Comparison of ENCODE assay signal across 8 cellular contexts in the genomic region with DNA sequence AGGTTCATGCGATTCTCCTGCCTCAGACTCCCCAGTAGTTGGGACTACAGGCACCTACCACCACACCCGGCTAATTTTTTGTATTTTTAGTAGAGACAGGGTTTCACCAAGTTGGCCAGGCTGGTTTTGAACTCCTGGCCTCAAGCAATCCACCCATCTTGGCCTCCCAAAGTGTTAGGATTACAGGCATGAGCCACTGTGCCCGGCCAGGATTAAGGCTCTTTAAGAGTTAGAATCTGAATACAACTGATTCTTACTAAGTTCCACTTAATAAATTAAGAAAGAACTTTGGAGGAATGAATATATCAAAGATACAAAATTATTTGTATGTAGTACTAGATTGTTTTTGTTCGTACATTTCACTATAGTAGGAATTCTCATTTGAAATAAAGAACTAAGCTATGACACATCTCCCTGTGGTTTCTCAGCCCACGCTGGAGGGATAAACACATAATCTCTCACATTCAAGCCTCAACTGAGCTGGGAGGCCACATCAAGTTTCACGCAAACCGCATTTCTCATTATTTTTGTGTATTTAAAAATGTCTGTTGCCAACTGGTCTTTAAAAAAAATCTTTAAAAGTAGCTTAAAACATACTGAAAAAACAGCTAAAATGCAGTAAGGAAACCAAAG. TPM values are rescaled to one million over a fixed set of nuclear protein-coding genes. Genes with fewer than 3 reads are reported as not detected.
DNase-seq lines count a peak whose midpoint lies in the region; ATAC-seq and TF ChIP-seq lines count a peak whose summit lies in the region.

No MANE protein-coding gene starts in this region.

- no peak for TF ChIP-seq CTCF in HFF-Myc (IDR thresholded peaks at IDR 0.05; ENCODE audit: low read depth, low read length, missing control alignments)
- TF ChIP-seq CTCF in fibroblast of pulmonary artery (IDR thresholded peaks at IDR 0.05; ENCODE audit: low read length, missing control alignments) = no peak

- peak; percentile 12 for DNase-seq in HFF-Myc (ENCODE audit: extremely low read depth, low read depth)
- DNase-seq in activated CD4-positive, alpha-beta T cell treated with anti-CD3 and anti-CD28 coated beads, Interleukin-2, amount 10 ng/mL, durations not matched to agents 24 days and 14 days = peak; percentile 74
- peak; percentile 68 for DNase-seq in fibroblast of pulmonary artery (ENCODE audit: low read depth)
- peak; percentile 46 for DNase-seq in stimulated activated CD8-positive, alpha-beta memory T cell treated with anti-CD3 and anti-CD28 coated beads, Interleukin-4, amount 100 ng/mL, for 24 hours (ENCODE audit: low read depth)
- no peak for DNase-seq in ureter (ENCODE audit: low spot score)
- no peak for DNase-seq in NCI-H1436 (lab: John Stamatoyannopoulos, UW)
- DNase-seq in SKM-1 treated with dmso at 0.1 percent for 144 hours (lab: John Stamatoyannopoulos, UW; ENCODE audit: unreplicated experiment) = no peak

- no peak for ATAC-seq in GM19452 (IDR thresholded peaks at IDR 0.05; ENCODE audit: unreplicated experiment)

- peak overlapping the region; percentile 42 for H3K4me3 Mint-ChIP-seq in activated CD4-positive, alpha-beta T cell treated with anti-CD3 and anti-CD28 coated beads, Interleukin-2, amount 10 ng/mL, durations not matched to agents 24 days and 14 days

- H3K36me3 Mint-ChIP-seq in activated CD4-positive, alpha-beta T cell treated with anti-CD3 and anti-CD28 coated beads, Interleukin-2, amount 10 ng/mL, durations not matched to agents 24 days and 14 days (ENCODE audit: low read depth) = peaks cover 20% of the 10 kb centered on the region

- no peak overlapping the region for H3K4me3 ChIP-seq in HFF-Myc (replicated peaks; ENCODE audit: low read depth, low read length)
- H3K4me3 ChIP-seq in fibroblast of pulmonary artery (replicated peaks; ENCODE audit: low read depth, low read length) = no peak overlapping the region

- intact Hi-C loops in activated CD4-positive, alpha-beta T cell treated with anti-CD3 and anti-CD28 coated beads, Interleukin-2, amount 10 ng/mL, durations not matched to agents 24 days and 14 days (cut with micrococcal nuclease) = loop anchor here (5.0 to 10.0 kb wide), 5 partner anchors 324 to 1504 kb away; no protein-coding TSS in a partner anchor

- peaks cover 20% of the 10 kb centered on the region for H3K4me1 Mint-ChIP-seq in activated CD4-positive, alpha-beta T cell treated with anti-CD3 and anti-CD28 coated beads, Interleukin-2, amount 10 ng/mL, durations not matched to agents 24 days and 14 days

- H3K27ac Mint-ChIP-seq in activated CD4-positive, alpha-beta T cell treated with anti-CD3 and anti-CD28 coated beads, Interleukin-2, amount 10 ng/mL, durations not matched to agents 24 days and 14 days = no peak overlapping the region

- H3K27me3 Mint-ChIP-seq in activated CD4-positive, alpha-beta T cell treated with anti-CD3 and anti-CD28 coated beads, Interleukin-2, amount 10 ng/mL, durations not matched to agents 24 days and 14 days = no peaks in the 10 kb centered on the region

- no peaks in the 10 kb centered on the region for H3K9me3 Mint-ChIP-seq in activated CD4-positive, alpha-beta T cell treated with anti-CD3 and anti-CD28 coated beads, Interleukin-2, amount 10 ng/mL, durations not matched to agents 24 days and 14 days

RNA-seq across cellular contexts. Expression of gene DTNBP1, which starts 34.2 kb away (rescaled TPM):
- total RNA-seq in activated CD4-positive, alpha-beta T cell treated with anti-CD3 and anti-CD28 coated beads, Interleukin-2, amount 10 ng/mL, durations not matched to agents 24 days and 14 days = 15.1 and 17.3 TPM in 2 replicates
- total RNA-seq in ureter = 22.4 TPM

Comparison
In these comparisons a context has a peak if more than half of its experiments do, and no peak if none do; other contexts are left out.
1. DNase-seq: peak in HFF-Myc (single experiment), activated CD4-positive, alpha-beta T cell treated with anti-CD3 and anti-CD28 coated beads, Interleukin-2, amount 10 ng/mL, durations not matched to agents 24 days and 14 days (single experiment), fibroblast of pulmonary artery (single experiment) and stimulated activated CD8-positive, alpha-beta memory T cell treated with anti-CD3 and anti-CD28 coated beads, Interleukin-4, amount 100 ng/mL, for 24 hours (single experiment); none in ureter (single experiment), NCI-H1436 (single experiment) and SKM-1 treated with dmso at 0.1 percent for 144 hours (single experiment).